Comparison of ENCODE assay signal across 23 cellular contexts in genomic region chr18:34740101-34740500, GRCh38. TPM values are rescaled to one million over a fixed set of nuclear protein-coding genes. Genes with fewer than 3 reads are reported as not detected.
DNase-seq lines count a peak whose midpoint lies in the region; ATAC-seq and TF ChIP-seq lines count a peak whose summit lies in the region.
"Had no signal": no experiment of that assay in that cellular context is flagged by ENCODE, and none has a peak within 500 bp of the region (broad histone marks: within the 10 kb centered on the region; RNA-seq: fewer than 3 reads in every experiment).

No MANE protein-coding gene starts in this region.

- H3K27me3 Mint-ChIP-seq in GM23338 (ENCODE audit: insufficient read depth, low read depth, poor library complexity): peaks cover 1% of the 10 kb centered on the region

- H3K4me3 ChIP-seq in GM23338: no peak overlapping the region
- no peak overlapping the region for H3K4me3 ChIP-seq in tibial nerve
- H3K4me3 ChIP-seq: A549, GM23248 had no signal

- no peak overlapping the region for H3K27ac Mint-ChIP-seq in GM23338
- H3K27ac Mint-ChIP-seq: CD8-positive, alpha-beta memory T cell; IgD-negative memory B cell; T-cell had no signal

- H3K4me3 Mint-ChIP-seq in GM23338: no peak overlapping the region
- H3K4me3 Mint-ChIP-seq: CD8-positive, alpha-beta memory T cell; IgD-negative memory B cell; T-cell had no signal

- no peaks in the 10 kb centered on the region for H3K4me1 ChIP-seq in GM23338 (ENCODE audit: insufficient read depth)
- no peaks in the 10 kb centered on the region for H3K4me1 ChIP-seq in tibial nerve

- H2AFZ ChIP-seq in GM23338: no peak overlapping the region
- H2AFZ ChIP-seq: GM23248 had no signal

- ATAC-seq in GM23338 (no peak), GM21381 (IDR thresholded peaks at IDR 0.05; ENCODE audit: unreplicated experiment) (no peak)
- ATAC-seq: A549, HCT116, SK-N-SH treated with all-trans-retinoic acid at 6 μM for 48 hours, T-cell had no signal

- DNase-seq in NCI-H510A treated with DMSO at 0.1 percent for 48 hours (lab: John Stamatoyannopoulos, UW): peak; percentile 47
- DNase-seq in NCI-H510A (lab: John Stamatoyannopoulos, UW): no peak
- peak; percentile 13 for DNase-seq in NCI-H2227 treated with DMSO at 0.1 percent for 48 hours (lab: John Stamatoyannopoulos, UW)
- no peak for DNase-seq in GM23338 (ENCODE audit: low spot score)
- DNase-seq in tibial nerve (ENCODE audit: low spot score in 2 of 2): no peak
- DNase-seq: C1 segment of cervical spinal cord; CD8-positive, alpha-beta memory T cell; DND-41; GM23248; Karpas-422; NCI-H187 treated with DMSO at 0.1 percent for 48 hours; NCI-H446; NCI-H774; SHP77 treated with DMSO at 0.1 percent for 48 hours; T-cell had no signal

- H3K27ac ChIP-seq in cingulate gyrus (ENCODE audit: low read depth, low read length) (peak overlapping the region; percentile 61), temporal lobe (ENCODE audit: low read depth, low read length) (peak overlapping the region; percentile 61), GM23338 (ENCODE audit: low read depth) (no peak overlapping the region), tibial nerve (no peak overlapping the region)
- H3K27ac ChIP-seq: A549, GM23248 had no signal

- no peak overlapping the region for H3K4me2 ChIP-seq in GM23338
- H3K4me2 ChIP-seq: A549 had no signal

- 94 to 96% methylated on average over 1 of the region's 1 CpG for WGBS in tibial nerve, 2 donors

- no peaks in the 10 kb centered on the region for H3F3A ChIP-seq in GM23338 (replicated peaks; ENCODE audit: low read depth)

- no peaks in the 10 kb centered on the region for H3K9me2 ChIP-seq in GM23338 (ENCODE audit: insufficient read depth)

- H3K9me3 Mint-ChIP-seq in GM23338: no peaks in the 10 kb centered on the region
- H3K9me3 Mint-ChIP-seq: CD8-positive, alpha-beta memory T cell; IgD-negative memory B cell; T-cell had no signal

- H3K4me1 Mint-ChIP-seq in GM23338: peaks cover 6% of the 10 kb centered on the region
- H3K4me1 Mint-ChIP-seq: CD8-positive, alpha-beta memory T cell; IgD-negative memory B cell; T-cell had no signal

- H3K36me3 Mint-ChIP-seq in GM23338 (ENCODE audit: low read depth): no peaks in the 10 kb centered on the region
- H3K36me3 Mint-ChIP-seq: CD8-positive, alpha-beta memory T cell; IgD-negative memory B cell; T-cell had no signal

- TF ChIP-seq EP300 in tibial nerve (IDR thresholded peaks at IDR 0.05): no peak

- TF ChIP-seq CTCF in GM23338 (conservative IDR thresholded peaks at IDR 0.05; ENCODE audit: low read depth in 2 of 2): no peak
- TF ChIP-seq CTCF in tibial nerve (IDR thresholded peaks at IDR 0.05): no peak

- H3K36me3 ChIP-seq in GM23338 (ENCODE audit: insufficient read depth) (no peaks in the 10 kb centered on the region), tibial nerve (no peaks in the 10 kb centered on the region)

- H3K79me2 ChIP-seq in GM23338 (replicated peaks; ENCODE audit: insufficient read depth): no peaks in the 10 kb centered on the region

- no peaks in the 10 kb centered on the region for H4K20me1 ChIP-seq in GM23338 (replicated peaks; ENCODE audit: insufficient read depth)

- H3K9me3 ChIP-seq in tibial nerve: no peaks in the 10 kb centered on the region
- H3K9me3 ChIP-seq: A549 had no signal

- H3K27me3 ChIP-seq in GM23338 (ENCODE audit: insufficient read depth): no peaks in the 10 kb centered on the region
- H3K27me3 ChIP-seq in tibial nerve: no peaks in the 10 kb centered on the region

- no peak for TF ChIP-seq POLR2A in tibial nerve (IDR thresholded peaks at IDR 0.05)

TF ChIP-seq in GM23338, 12 proteins besides CTCF, POLR2A, EP300 and RAD21:
- TF ChIP-seq CREB1 (CRISPR knock-in tag; IDR thresholded peaks at IDR 0.05; ENCODE audit: low read depth) (no peak), ZNF462 (CRISPR knock-in tag; IDR thresholded peaks at IDR 0.05) (no peak), ETS1 (IDR thresholded peaks at IDR 0.05) (no peak)

RNA-seq across cellular contexts. Expression of gene DTNA, which starts 30.0 kb away (rescaled TPM):
- total RNA-seq in temporal lobe: 43.0 TPM
- 25.1 and 34.4 TPM in 2 replicates for total RNA-seq in GM23338 (2014; rRNA removed; shearing (Covaris generic))
- polyA plus RNA-seq in GM23338 (2016; fragmentation: Nextera tagmentation; extraction: Ambion mirVana): 9.5 and 11.5 TPM in 2 replicates
- total RNA-seq in tibial nerve: 10 to 100 TPM; 26.1 to 58.3 (median 40.3) TPM
- total RNA-seq: CD8-positive, alpha-beta memory T cell; MCF 10A had no signal
- polyA plus RNA-seq: CD8-positive, alpha-beta memory T cell; IgD-negative memory B cell had no signal

Comparison
In these comparisons a context has a peak if more than half of its experiments do, and no peak if none do; other contexts are left out.
1. DNase-seq: peak in NCI-H510A treated with DMSO at 0.1 percent for 48 hours (single experiment) and NCI-H2227 treated with DMSO at 0.1 percent for 48 hours (single experiment); none in NCI-H510A (single experiment), GM23338 (single experiment) and tibial nerve (0 of 2).
2. H3K27ac ChIP-seq: peak in cingulate gyrus (single experiment) and temporal lobe (single experiment); none in GM23338 (single experiment) and tibial nerve (0 of 4).